10 cellular contexts compared by ENCODE assay signal in genomic region chr7:100091411-100092181, GRCh38. TPM values are rescaled to one million over a fixed set of nuclear protein-coding genes. Genes with fewer than 3 reads are reported as not detected.
DNase-seq lines count a peak whose midpoint lies in the region; ATAC-seq, FAIRE-seq and TF ChIP-seq lines count a peak whose summit lies in the region.
"Had no signal": no experiment of that assay in that cellular context is flagged by ENCODE, and none has a peak within 500 bp of the region (broad histone marks: within the 10 kb centered on the region; RNA-seq: fewer than 3 reads in every experiment).

No MANE protein-coding gene starts in this region.

- H3K27me3 ChIP-seq in HCT116 (ENCODE audit: insufficient read depth, low read length), result no peaks in the 10 kb centered on the region
- H3K27me3 ChIP-seq in lower lobe of right lung (ENCODE audit: low read depth), result no peaks in the 10 kb centered on the region

- CTCF ChIA-PET in HCT116 (lab: Charles Lee), result no interaction called here

- RAD21 ChIA-PET in HCT116 (lab: Charles Lee; ENCODE audit: low non-redundant PET in 1 of 2, low total read pairs in 2 of 2, uncharacterized antibody in 2 of 2, unreplicated experiment in 2 of 2), result no interaction called here

- intact Hi-C loops in HCT116 (cut with micrococcal nuclease), result no loop called here
- intact Hi-C loops in lower lobe of right lung (cut with DNase I), result no loop called here

- no peaks in the 10 kb centered on the region for H3K9me2 ChIP-seq in HCT116 (ENCODE audit: insufficient read depth)

- H3K4me2 ChIP-seq in HCT116 (ENCODE audit: low read length), result no peak overlapping the region

- no TSS peak for BruUV-seq in HCT116 (replicated peaks; lab: Mats Ljungman, UMichigan)

- TF ChIP-seq RAD21 in HCT116 (IDR thresholded peaks at IDR 0.05; ENCODE audit: low read depth), result no peak

- peaks cover 50% of the 10 kb centered on the region for H3K79me2 ChIP-seq in HCT116 (ENCODE audit: insufficient read depth, low read length)

- peaks cover 13% of the 10 kb centered on the region for H4K20me1 ChIP-seq in HCT116 (ENCODE audit: insufficient read depth)

- DNase-seq in DMS53 (lab: John Stamatoyannopoulos, UW) (peak; percentile 76), DMS53 treated with DMSO at 0.1 percent for 48 hours (lab: John Stamatoyannopoulos, UW; ENCODE audit: unreplicated experiment) (no peak), HCT116 (ENCODE audit: low read depth, low spot score) (no peak), kidney tubule cell (ENCODE audit: low spot score) (peak; percentile 48), GM19239 (ENCODE audit: insufficient read length, low spot score) (no peak), activated gamma-delta T cell (lab: John Stamatoyannopoulos, UW) (no peak), lower lobe of right lung (no peak)
- DNase-seq in activated CD4-positive, alpha-beta T cell treated with anti-CD3 and anti-CD28 coated beads, Interleukin-2, amount 50 U/mL, for 48 hours, result peak; percentile 26 to 41

- H3K27ac ChIP-seq in HCT116 (ENCODE audit: low read depth, low read length) (no peak overlapping the region; the same call in 1 of the 2 replicates), lower lobe of right lung (no peak overlapping the region)
- H3K27ac ChIP-seq: skin epidermis had no signal

- no peak overlapping the region for H2AFZ ChIP-seq in HCT116 (ENCODE audit: low read depth, low read length, poor library complexity, severe bottlenecking)

- H3K36me3 ChIP-seq in HCT116 (ENCODE audit: control insufficient read depth in 1 of 2, insufficient read depth in 2 of 2, low read length in 2 of 2) (peaks cover 39 to 60% of the 10 kb centered on the region in 2 experiments), lower lobe of right lung (peaks cover 63% of the 10 kb centered on the region)

- H3K4me1 ChIP-seq in HCT116 (ENCODE audit: control insufficient read depth in 1 of 2, insufficient read depth in 2 of 2, low read length in 2 of 2) (peaks cover 8 to 38% of the 10 kb centered on the region in 2 experiments), lower lobe of right lung (peaks cover 25% of the 10 kb centered on the region)

- no peaks in the 10 kb centered on the region for H3K9me3 ChIP-seq in HCT116 (ENCODE audit: control insufficient read depth in 1 of 2, insufficient read depth in 1 of 2, low read depth in 1 of 2, low read length in 2 of 2)
- no peaks in the 10 kb centered on the region for H3K9me3 ChIP-seq in lower lobe of right lung

- TF ChIP-seq POLR2A in HCT116 (IDR thresholded peaks at IDR 0.05; ENCODE audit: borderline replicate concordance, extremely low read depth, insufficient read depth, insufficient read length), result no peak

- peak in 2 of 3 experiments; percentile 21 to 22; a peak in 1 of 6 replicates for TF ChIP-seq CTCF in HCT116 (IDR thresholded peaks at IDR 0.05 in 2 of 3, conservative IDR thresholded peaks at IDR 0.05 in 1 of 3; ENCODE audit: borderline replicate concordance in 1 of 3, insufficient read depth in 1 of 3, low read depth in 2 of 3, low read length in 2 of 3)
- TF ChIP-seq CTCF in lower lobe of right lung (IDR thresholded peaks at IDR 0.05), result no peak

- H3K9ac ChIP-seq in HCT116 (ENCODE audit: low read length), result no peak overlapping the region

- FAIRE-seq in GM19239 (lab: Jason Lieb, UNC), result no peak
- FAIRE-seq: A204.1 had no signal

- POLR2A ChIA-PET in HCT116 (lab: Charles Lee), result interaction anchor here (2.3 kb wide), 1 partner anchor 10 kb away, joined by 8 read pairs; the partner anchor contains the start of genes AP4M1 and MCM7

- ATAC-seq in HCT116 (peak; percentile 39), lower lobe of right lung (no peak)

- no peak overlapping the region for H3K4me3 ChIP-seq in HCT116 (replicated peaks in 1 of 2; ENCODE audit: low read depth in 1 of 2, low read length in 2 of 2)
- no peak overlapping the region for H3K4me3 ChIP-seq in lower lobe of right lung
- H3K4me3 ChIP-seq: skin epidermis had no signal

TF ChIP-seq in HCT116, 20 proteins besides CTCF, POLR2A, EP300 and RAD21:
- TF ChIP-seq REST (IDR thresholded peaks at IDR 0.05; ENCODE audit: low read depth) (no peak), SP1 (IDR thresholded peaks at IDR 0.05; ENCODE audit: low read depth) (no peak), ZBTB33 (IDR thresholded peaks at IDR 0.05; ENCODE audit: extremely low read depth, insufficient replicate concordance, low read length) (no peak), ZFX (IDR thresholded peaks at IDR 0.05) (no peak)

RNA-seq across cellular contexts. Expression of gene COPS6, which starts 2.8 kb away (rescaled TPM):
- total RNA-seq in HCT116 (2021; ENCODE audit: unreplicated experiment) (126 TPM), lower lobe of right lung (70.6 TPM)
- 136 and 154 TPM in 2 replicates for polyA plus RNA-seq in HCT116 (2012)

RNA-seq across cellular contexts. Expression of gene MCM7, which starts 9.6 kb away (rescaled TPM):
- total RNA-seq in HCT116 (2021; ENCODE audit: unreplicated experiment) (387 TPM), lower lobe of right lung (48.0 TPM)
- 273 and 296 TPM in 2 replicates for polyA plus RNA-seq in HCT116 (2012)

RNA-seq across cellular contexts. Expression of gene AP4M1, which starts 9.8 kb away (rescaled TPM):
- 20.0 TPM for total RNA-seq in HCT116 (2021; ENCODE audit: unreplicated experiment)
- polyA plus RNA-seq in HCT116 (2012), result 11.9 and 13.8 TPM in 2 replicates
- total RNA-seq in lower lobe of right lung, result 16.5 TPM

RNA-seq across cellular contexts. Expression of gene ZNF3, which starts 10.1 kb away (rescaled TPM):
- total RNA-seq in HCT116 (2021; ENCODE audit: unreplicated experiment), result 28.2 TPM
- polyA plus RNA-seq in HCT116 (2012), result 14.5 and 16.0 TPM in 2 replicates
- total RNA-seq in lower lobe of right lung, result 23.0 TPM

RNA-seq across cellular contexts. Expression of gene TAF6, which starts 27.6 kb away (rescaled TPM):
- total RNA-seq in HCT116 (2021; ENCODE audit: unreplicated experiment) (67.4 TPM), lower lobe of right lung (39.4 TPM)
- polyA plus RNA-seq in HCT116 (2012), result 54.4 and 55.3 TPM in 2 replicates

Comparison
In these comparisons a context has a peak if more than half of its experiments do, and no peak if none do; other contexts are left out.
1. DNase-seq: peak in DMS53 (single experiment), activated CD4-positive, alpha-beta T cell treated with anti-CD3 and anti-CD28 coated beads, Interleukin-2, amount 50 U/mL, for 48 hours (2 of 2) and kidney tubule cell (single experiment); none in DMS53 treated with DMSO at 0.1 percent for 48 hours (single experiment), HCT116 (single experiment), GM19239 (single experiment), activated gamma-delta T cell (single experiment) and lower lobe of right lung (single experiment).